In the genomic region with DNA sequence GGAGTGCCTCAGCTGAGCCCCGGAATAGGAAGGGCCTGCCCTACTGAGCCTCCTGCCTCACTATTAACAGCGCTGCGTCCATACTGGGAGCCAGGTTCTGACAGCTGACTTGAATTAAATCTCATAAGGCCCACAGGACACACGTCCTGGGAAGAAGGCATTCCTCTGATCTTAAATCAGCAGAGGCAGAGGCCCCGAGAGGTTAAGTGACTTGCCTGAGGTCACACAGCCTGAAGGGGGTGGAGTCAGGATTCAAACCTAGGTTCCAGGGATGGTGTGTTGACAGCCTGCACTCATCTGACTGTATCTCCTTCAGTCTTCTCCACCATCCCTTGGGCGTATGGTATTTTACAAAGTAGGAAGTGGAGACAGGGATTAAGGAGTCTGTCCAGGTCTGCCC, we compare ENCODE assay signal across 27 cellular contexts.
"Had no signal": no experiment of that assay in that cellular context is flagged by ENCODE, and none has a peak within 500 bp of the region (broad histone marks: within the 10 kb centered on the region; RNA-seq: fewer than 3 reads in every experiment).

No MANE protein-coding gene starts in this region.

- H3K4me3 Mint-ChIP-seq: activated CD4-positive, alpha-beta memory T cell treated with anti-CD3 and anti-CD28 coated beads, Interleukin-2, amount 10 ng/mL, durations not matched to agents 7 days and 5 days; activated CD4-positive, alpha-beta T cell treated with anti-CD3 and anti-CD28 coated beads for 36 hours; activated CD4-positive, alpha-beta T cell treated with anti-CD3 and anti-CD28 coated beads, Interleukin-2, amount 10 ng/mL, durations not matched to agents 7 days and 5 days; activated naive CD8-positive, alpha-beta T cell; activated T-cell treated with anti-CD3 and anti-CD28 coated beads, Interleukin-2, amount 50 U/mL, for 24 hours; activated T-cell treated with anti-CD3 and anti-CD28 coated beads, Interleukin-2, amount 50 U/mL, for 72 hours; endodermal cell; T-helper 17 cell; T-helper 2 cell treated with Interferon-gamma antibody and Interleukin-4, amounts not matched to agents 5 μg/mL and 100 μg/mL, for 36 hours had no signal

- H3K9me3 ChIP-seq: body of pancreas, colonic mucosa, gastrocnemius medialis had no signal

- H3K27me3 Mint-ChIP-seq: activated CD4-positive, alpha-beta memory T cell treated with anti-CD3 and anti-CD28 coated beads, Interleukin-2, amount 10 ng/mL, durations not matched to agents 7 days and 5 days; activated CD4-positive, alpha-beta T cell treated with anti-CD3 and anti-CD28 coated beads, Interleukin-2, amount 10 ng/mL, durations not matched to agents 7 days and 5 days had no signal

- H3K36me3 Mint-ChIP-seq: activated naive CD8-positive, alpha-beta T cell had no signal

- DNase-seq: activated CD4-positive, alpha-beta memory T cell treated with anti-CD3 and anti-CD28 coated beads, Interleukin-2, amount 10 ng/mL, durations not matched to agents 7 days and 5 days; activated CD4-positive, alpha-beta T cell treated with anti-CD3 and anti-CD28 coated beads for 36 hours; activated CD4-positive, alpha-beta T cell treated with anti-CD3 and anti-CD28 coated beads, Interleukin-2, amount 10 ng/mL, durations not matched to agents 7 days and 5 days; activated CD4-positive, alpha-beta T cell treated with anti-CD3 and anti-CD28 coated beads, Interleukin-2, amount 50 U/mL, for 4 hours; activated CD4-positive, CD25-positive, alpha-beta regulatory T cell; activated CD4-positive, CD25-positive, alpha-beta regulatory T cell treated with anti-CD3 and anti-CD28 coated beads, Interleukin-2, amount 50 U/mL, for 72 hours; activated CD8-positive, alpha-beta memory T cell treated with anti-CD3 and anti-CD28 coated beads, Interleukin-2, amount 50 U/mL, for 48 hours; activated gamma-delta T cell; activated naive CD4-positive, alpha-beta T cell treated with anti-CD3 and anti-CD28 coated beads, Interleukin-2, amount 50 U/mL, for 16 hours; activated naive CD4-positive, alpha-beta T cell treated with Interleukin-2 at 50 U/mL for 16 hours; activated T-cell treated with anti-CD3 and anti-CD28 coated beads for 4 hours; activated T-cell treated with anti-CD3 and anti-CD28 coated beads, Interleukin-2, amount 50 U/mL, for 24 hours; activated T-cell treated with anti-CD3 and anti-CD28 coated beads, Interleukin-2, amount 50 U/mL, for 72 hours; amniotic stem cell; aorta; body of pancreas; colonic mucosa; effector memory CD4-positive, alpha-beta T cell; endodermal cell; foreskin keratinocyte; gastrocnemius medialis; T-helper 1 cell; T-helper 17 cell; T1000 had no signal

- H3K9me3 Mint-ChIP-seq: activated CD4-positive, alpha-beta memory T cell treated with anti-CD3 and anti-CD28 coated beads, Interleukin-2, amount 10 ng/mL, durations not matched to agents 7 days and 5 days; activated CD4-positive, alpha-beta T cell treated with anti-CD3 and anti-CD28 coated beads, Interleukin-2, amount 10 ng/mL, durations not matched to agents 7 days and 5 days had no signal

- H3K27ac ChIP-seq: body of pancreas, colonic mucosa, foreskin keratinocyte, gastrocnemius medialis had no signal

- H3K27me3 ChIP-seq: body of pancreas, colonic mucosa, foreskin keratinocyte had no signal

- H3K36me3 ChIP-seq: colonic mucosa, gastrocnemius medialis had no signal

- H3K4me1 ChIP-seq: body of pancreas, colonic mucosa, foreskin keratinocyte, gastrocnemius medialis had no signal

- H3K4me1 Mint-ChIP-seq: activated CD4-positive, alpha-beta memory T cell treated with anti-CD3 and anti-CD28 coated beads, Interleukin-2, amount 10 ng/mL, durations not matched to agents 7 days and 5 days; activated CD4-positive, alpha-beta T cell treated with anti-CD3 and anti-CD28 coated beads, Interleukin-2, amount 10 ng/mL, durations not matched to agents 7 days and 5 days had no signal

- ATAC-seq: activated CD4-positive, alpha-beta T cell treated with anti-CD3 and anti-CD28 coated beads for 36 hours; activated T-cell treated with anti-CD3 and anti-CD28 coated beads, Interleukin-2, amount 50 U/mL, for 72 hours; body of pancreas; esophagus mucosa; foreskin keratinocyte; gastrocnemius medialis; T-helper 17 cell had no signal

- H3K4me3 ChIP-seq: body of pancreas, colonic mucosa, gastrocnemius medialis had no signal

- H3K27ac Mint-ChIP-seq: activated CD4-positive, alpha-beta memory T cell treated with anti-CD3 and anti-CD28 coated beads, Interleukin-2, amount 10 ng/mL, durations not matched to agents 7 days and 5 days; activated CD4-positive, alpha-beta T cell treated with anti-CD3 and anti-CD28 coated beads for 36 hours; activated CD4-positive, alpha-beta T cell treated with anti-CD3 and anti-CD28 coated beads, Interleukin-2, amount 10 ng/mL, durations not matched to agents 7 days and 5 days; activated naive CD8-positive, alpha-beta T cell; activated T-cell treated with anti-CD3 and anti-CD28 coated beads, Interleukin-2, amount 50 U/mL, for 24 hours; activated T-cell treated with anti-CD3 and anti-CD28 coated beads, Interleukin-2, amount 50 U/mL, for 72 hours; endodermal cell; T-helper 17 cell; T-helper 2 cell treated with Interferon-gamma antibody and Interleukin-4, amounts not matched to agents 5 μg/mL and 100 μg/mL, for 36 hours had no signal
